ENCODE assay signal across 1 cellular context in genomic region chr3:54999159-54999558, GRCh38.
TF ChIP-seq lines count a peak whose summit lies in the region.

No MANE protein-coding gene starts in this region.

TF ChIP-seq in H1, 55 proteins besides CTCF, POLR2A, EP300 and RAD21 (continued from another document):
- peak; percentile 65 for TF ChIP-seq CHD7 (IDR thresholded peaks at IDR 0.05; ENCODE audit: insufficient replicate concordance, low read length)
- no peak for TF ChIP-seq TBP (IDR thresholded peaks at IDR 0.05; ENCODE audit: low read depth, low read length)
- no peak for TF ChIP-seq TEAD4 (IDR thresholded peaks at IDR 0.05; ENCODE audit: low read depth, low read length)
- no peak for TF ChIP-seq CEBPB (IDR thresholded peaks at IDR 0.05; ENCODE audit: low read depth, low read length)
- 0 out of 2 replicates have a peak, but pooled peaks have one; percentile 43 for TF ChIP-seq YY1 (IDR thresholded peaks at IDR 0.05; ENCODE audit: low read depth, low read length)
